Comparison of ENCODE assay signal across 18 cellular contexts in genomic region chr5:117333011-117333410, GRCh38.
"Had no signal": no experiment of that assay in that cellular context is flagged by ENCODE, and none has a peak within 500 bp of the region (broad histone marks: within the 10 kb centered on the region; RNA-seq: fewer than 3 reads in every experiment).

No MANE protein-coding gene starts in this region.

- DNase-seq: occipital lobe; ovary; posterior cingulate gyrus; psoas muscle; right cardiac atrium; right lobe of liver; sigmoid colon; small intestine; stimulated activated CD4-positive, alpha-beta T cell treated with anti-CD3 and anti-CD28 coated beads, Interleukin-15, amount 100 ng/mL, for 24 hours; stimulated activated CD4-positive, alpha-beta T cell treated with anti-CD3 and anti-CD28 coated beads, Interleukin-2, amount 100 ng/mL, for 24 hours; stimulated activated CD4-positive, alpha-beta T cell treated with anti-CD3 and anti-CD28 coated beads, Interleukin-2, amount 100 ng/mL, for 48 hours; stimulated activated CD4-positive, alpha-beta T cell treated with anti-CD3 and anti-CD28 coated beads, Interleukin-4, amount 100 ng/mL, for 24 hours; stimulated activated naive B cell treated with anti-CD40 and anti-IgM and Interleukin-4, amounts not matched to agents 10 μg/mL and 1 μg/mL and 100 μg/mL, for 72 hours; stimulated activated naive CD4-positive, alpha-beta T cell treated with Interleukin-2 at 50 U/mL for 16 hours; stomach; thyroid gland; trophoblast cell; upper lobe of left lung had no signal
